17 cellular contexts compared by ENCODE assay signal in genomic region chr10:129785536-129785981, GRCh38.
DNase-seq lines count a peak whose midpoint lies in the region; TF ChIP-seq lines count a peak whose summit lies in the region.
"Had no signal": no experiment of that assay in that cellular context is flagged by ENCODE, and none has a peak within 500 bp of the region (broad histone marks: within the 10 kb centered on the region; RNA-seq: fewer than 3 reads in every experiment).

No MANE protein-coding gene starts in this region.

- no peak overlapping the region for H3K4me3 ChIP-seq in WERI-Rb-1 (ENCODE audit: low read depth, low read length)
- no peak overlapping the region for H3K4me3 ChIP-seq in spleen
- H3K4me3 ChIP-seq: A549; BLaER1 treated with 17β-estradiol and CSF1 and Interleukin-3, amounts not matched to agents 10 nM and 100 nM had no signal

- H3K9me3 ChIP-seq in WERI-Rb-1 (ENCODE audit: severe bottlenecking) (no peaks in the 10 kb centered on the region), spleen (peaks cover 0 to 55% (median 27%) of the 10 kb centered on the region in 8 donors)
- H3K9me3 ChIP-seq: A549, SK-N-SH had no signal

- intact Hi-C loops in spleen (cut with DNase I; ENCODE audit: low total_unique reads), result no loop called here

- 0 out of 2 replicates have a peak, but pooled peaks have one; percentile 6 for TF ChIP-seq CTCF in WERI-Rb-1 (IDR thresholded peaks at IDR 0.05; ENCODE audit: low read depth, low read length)
- TF ChIP-seq CTCF in spleen (IDR thresholded peaks at IDR 0.05 in 8 of 11, conservative IDR thresholded peaks at IDR 0.05 in 3 of 11), result no peak

- DNase-seq in activated CD8-positive, alpha-beta memory T cell treated with anti-CD3 and anti-CD28 coated beads, Interleukin-2, amount 50 U/mL, for 48 hours, result peak; percentile 25
- no peak for DNase-seq in activated CD8-positive, alpha-beta memory T cell treated with anti-CD3 and anti-CD28 coated beads, Interleukin-2, amount 50 U/mL, for 4 hours
- DNase-seq in WERI-Rb-1 (peak; percentile 36), mesenteric fat pad (ENCODE audit: low spot score) (peak; percentile 62), spleen (peak; percentile 71), NCI-H345 (lab: John Stamatoyannopoulos, UW) (no peak)
- no peak for DNase-seq in activated T-cell treated with anti-CD3 and anti-CD28 coated beads, Interleukin-2, amount 50 U/mL, for 1 hour
- no peak for DNase-seq in activated effector memory CD4-positive, alpha-beta T cell treated with anti-CD3 and anti-CD28 coated beads, Interleukin-2, amount 50 U/mL, for 16 hours
- DNase-seq: CD8-positive, alpha-beta T cell; MM.1S; NCI-H1092 treated with DMSO at 0.1 percent for 48 hours; NCI-H146; NCI-H510A treated with DMSO at 0.1 percent for 48 hours; SHP77; SK-N-SH had no signal

- H3K36me3 ChIP-seq in WERI-Rb-1 (no peaks in the 10 kb centered on the region), spleen (no peaks in the 10 kb centered on the region)

- H3K27me3 ChIP-seq in WERI-Rb-1 (ENCODE audit: insufficient read depth, low read depth, severe bottlenecking) (peaks cover 23% of the 10 kb centered on the region), spleen (replicated peaks in 1 of 7) (no peaks in the 10 kb centered on the region)
- H3K27me3 ChIP-seq: BLaER1 treated with 17β-estradiol and CSF1 and Interleukin-3, amounts not matched to agents 10 nM and 100 nM had no signal

- H3K4me1 ChIP-seq in spleen, result no peaks in the 10 kb centered on the region
- H3K4me1 ChIP-seq: A549 had no signal

- H3K27ac ChIP-seq in WERI-Rb-1 (no peak overlapping the region), spleen (no peak overlapping the region)
- H3K27ac ChIP-seq: A549; BLaER1 treated with 17β-estradiol and CSF1 and Interleukin-3, amounts not matched to agents 10 nM and 100 nM had no signal

- TF ChIP-seq POLR2A in spleen (IDR thresholded peaks at IDR 0.05), result no peak

- WGBS in spleen, 5 donors, result 56 to 74% (median 65%) methylated on average over 13 to 16 of the region's 16 CpGs

Comparison
In these comparisons a context has a peak if more than half of its experiments do, and no peak if none do; other contexts are left out.
1. DNase-seq: peak in activated CD8-positive, alpha-beta memory T cell treated with anti-CD3 and anti-CD28 coated beads, Interleukin-2, amount 50 U/mL, for 48 hours (single experiment), WERI-Rb-1 (single experiment), mesenteric fat pad (single experiment) and spleen (single experiment); none in activated CD8-positive, alpha-beta memory T cell treated with anti-CD3 and anti-CD28 coated beads, Interleukin-2, amount 50 U/mL, for 4 hours (single experiment), activated T-cell treated with anti-CD3 and anti-CD28 coated beads, Interleukin-2, amount 50 U/mL, for 1 hour (single experiment), activated effector memory CD4-positive, alpha-beta T cell treated with anti-CD3 and anti-CD28 coated beads, Interleukin-2, amount 50 U/mL, for 16 hours (single experiment) and NCI-H345 (single experiment).